10 cellular contexts compared by ENCODE assay signal in the genomic region with DNA sequence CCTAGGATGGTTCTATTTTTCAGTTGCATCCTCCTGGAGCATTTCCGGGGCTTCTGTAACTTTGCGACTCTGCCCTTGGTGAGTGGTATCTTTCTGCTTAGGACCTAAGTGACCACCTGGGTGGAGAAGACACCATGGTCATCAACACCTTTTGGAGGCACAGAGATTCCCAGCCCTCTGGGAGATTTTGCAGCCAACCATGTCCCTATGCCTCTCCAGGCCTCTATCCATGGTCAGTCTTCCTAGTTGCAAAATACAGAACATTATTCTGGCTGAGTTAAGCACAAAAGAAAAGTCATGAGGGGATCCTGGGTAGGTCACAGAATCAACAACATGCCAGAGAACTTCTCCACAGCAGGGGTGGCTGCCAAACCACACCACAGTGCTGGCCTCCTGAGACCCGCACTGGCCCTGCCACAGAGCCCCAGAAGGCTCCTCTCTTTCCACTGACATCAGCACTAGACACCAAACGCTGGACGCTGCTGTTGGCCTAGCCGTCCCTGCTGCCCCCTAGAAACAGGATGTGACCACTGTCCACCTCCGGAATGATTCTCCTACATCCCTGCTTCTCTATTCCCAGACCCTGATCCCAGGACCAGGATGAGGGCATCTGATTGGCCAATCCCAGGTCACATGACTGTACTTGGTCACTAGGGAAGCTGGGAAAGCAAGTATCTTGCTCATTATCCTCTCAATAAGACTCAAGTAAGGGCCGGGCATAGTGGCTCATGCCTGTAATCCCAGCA. TPM values are rescaled to one million over a fixed set of nuclear protein-coding genes. Genes with fewer than 3 reads are reported as not detected.
DNase-seq lines count a peak whose midpoint lies in the region; ATAC-seq and TF ChIP-seq lines count a peak whose summit lies in the region.
"Had no signal": no experiment of that assay in that cellular context is flagged by ENCODE, and none has a peak within 500 bp of the region (broad histone marks: within the 10 kb centered on the region; RNA-seq: fewer than 3 reads in every experiment).

No MANE protein-coding gene starts in this region.

- no peak overlapping the region for H3K27ac Mint-ChIP-seq in activated CD8-positive, alpha-beta memory T cell treated with anti-CD3 and anti-CD28 coated beads, Interleukin-2, amount 10 ng/mL, durations not matched to agents 7 days and 5 days
- H3K27ac Mint-ChIP-seq: activated naive CD8-positive, alpha-beta T cell treated with anti-CD3 and anti-CD28 coated beads, Interleukin-2, amount 50 U/mL, for 24 hours; IgD-negative memory B cell had no signal

- TF ChIP-seq POLR2A in gastrocnemius medialis (IDR thresholded peaks at IDR 0.05): no peak

- H3K4me3 ChIP-seq in cardiac fibroblast (replicated peaks in 1 of 2; ENCODE audit: low read depth in 2 of 2, low read length in 2 of 2) (no peak overlapping the region), gastrocnemius medialis (no peak overlapping the region)

- CTCF ChIA-PET in activated CD8-positive, alpha-beta memory T cell treated with anti-CD3 and anti-CD28 coated beads, Interleukin-2, amount 10 ng/mL, durations not matched to agents 7 days and 5 days (lab: Charles Lee): no interaction called here

- peak overlapping the region in 2 of 4 donors; percentile 20 to 46 for H3K27ac ChIP-seq in gastrocnemius medialis

- H3K9me3 Mint-ChIP-seq in activated CD8-positive, alpha-beta memory T cell treated with anti-CD3 and anti-CD28 coated beads, Interleukin-2, amount 10 ng/mL, durations not matched to agents 7 days and 5 days (ENCODE audit: low read depth): peaks cover 4% of the 10 kb centered on the region

- peaks cover 6 to 11% of the 10 kb centered on the region in 2 donors for H3K4me1 ChIP-seq in gastrocnemius medialis

- peaks cover 4% of the 10 kb centered on the region for H3K27me3 Mint-ChIP-seq in activated CD8-positive, alpha-beta memory T cell treated with anti-CD3 and anti-CD28 coated beads, Interleukin-2, amount 10 ng/mL, durations not matched to agents 7 days and 5 days

- DNase-seq in EL (peak; percentile 33), cardiac fibroblast (ENCODE audit: low read depth in 2 of 2) (peak; percentile 87 to 89), iris pigment epithelial cell (ENCODE audit: low read depth) (peak; percentile 79), gastrocnemius medialis (peak in 1 of 2 donors; percentile 54), activated gamma-delta T cell treated with Interleukin-2 at 50 U/mL for 16 hours (no peak), D341Med (ENCODE audit: low spot score) (no peak)
- no peak for DNase-seq in activated CD8-positive, alpha-beta memory T cell treated with anti-CD3 and anti-CD28 coated beads, Interleukin-2, amount 10 ng/mL, durations not matched to agents 7 days and 5 days
- DNase-seq in NK-92 treated with Interleukin-12 subunit alpha and Interleukin-12 subunit beta, amount 100 ng/mL, for 24 hours (lab: John Stamatoyannopoulos, UW): no peak
- DNase-seq: activated naive CD8-positive, alpha-beta T cell treated with anti-CD3 and anti-CD28 coated beads, Interleukin-2, amount 50 U/mL, for 24 hours had no signal

- H3K9me3 ChIP-seq in gastrocnemius medialis: no peaks in the 10 kb centered on the region

- H3K36me3 Mint-ChIP-seq in activated CD8-positive, alpha-beta memory T cell treated with anti-CD3 and anti-CD28 coated beads, Interleukin-2, amount 10 ng/mL, durations not matched to agents 7 days and 5 days: peaks cover 9% of the 10 kb centered on the region

- in situ Hi-C loops in gastrocnemius medialis (cut with MboI; ENCODE audit: low sequenced_read_pairs in 4 of 4): no loop called here

- ATAC-seq in gastrocnemius medialis: peak; percentile 53 to 71
- ATAC-seq in activated CD8-positive, alpha-beta memory T cell treated with anti-CD3 and anti-CD28 coated beads, Interleukin-2, amount 10 ng/mL, durations not matched to agents 7 days and 5 days: no peak

- no peak for TF ChIP-seq CTCF in cardiac fibroblast (IDR thresholded peaks at IDR 0.05; ENCODE audit: low read depth, low read length)
- TF ChIP-seq CTCF in gastrocnemius medialis (IDR thresholded peaks at IDR 0.05 in 4 of 5, conservative IDR thresholded peaks at IDR 0.05 in 1 of 5): no peak

- no peaks in the 10 kb centered on the region for H3K27me3 ChIP-seq in gastrocnemius medialis

- intact Hi-C loops in gastrocnemius medialis (cut with DNase I; ENCODE audit: low total_unique reads): no loop called here

- H3K36me3 ChIP-seq in gastrocnemius medialis: no peaks in the 10 kb centered on the region

- H3K4me1 Mint-ChIP-seq in activated CD8-positive, alpha-beta memory T cell treated with anti-CD3 and anti-CD28 coated beads, Interleukin-2, amount 10 ng/mL, durations not matched to agents 7 days and 5 days: peaks cover 9% of the 10 kb centered on the region

- H3K4me3 Mint-ChIP-seq in activated CD8-positive, alpha-beta memory T cell treated with anti-CD3 and anti-CD28 coated beads, Interleukin-2, amount 10 ng/mL, durations not matched to agents 7 days and 5 days: no peak overlapping the region
- H3K4me3 Mint-ChIP-seq: activated naive CD8-positive, alpha-beta T cell treated with anti-CD3 and anti-CD28 coated beads, Interleukin-2, amount 50 U/mL, for 24 hours; IgD-negative memory B cell had no signal

RNA-seq across cellular contexts. Expression of gene SMAD7, which starts 47.7 kb away (rescaled TPM):
- 10 to 100 TPM in 3 of 4 donors, 1 to 10 TPM in 1; 9.1 to 13.4 (median 10.8) TPM for total RNA-seq in gastrocnemius medialis
- total RNA-seq in activated CD8-positive, alpha-beta memory T cell treated with anti-CD3 and anti-CD28 coated beads, Interleukin-2, amount 10 ng/mL, durations not matched to agents 7 days and 5 days: 10 to 100 TPM; 18.5 to 29.3 TPM

Comparison
In these comparisons a context has a peak if more than half of its experiments do, and no peak if none do; other contexts are left out.
1. DNase-seq: peak in EL (single experiment), cardiac fibroblast (2 of 2) and iris pigment epithelial cell (single experiment); none in activated gamma-delta T cell treated with Interleukin-2 at 50 U/mL for 16 hours (single experiment), D341Med (single experiment), activated CD8-positive, alpha-beta memory T cell treated with anti-CD3 and anti-CD28 coated beads, Interleukin-2, amount 10 ng/mL, durations not matched to agents 7 days and 5 days (single experiment) and NK-92 treated with Interleukin-12 subunit alpha and Interleukin-12 subunit beta, amount 100 ng/mL, for 24 hours (single experiment).